ENCODE assay signal across 8 cellular contexts in the genomic region with DNA sequence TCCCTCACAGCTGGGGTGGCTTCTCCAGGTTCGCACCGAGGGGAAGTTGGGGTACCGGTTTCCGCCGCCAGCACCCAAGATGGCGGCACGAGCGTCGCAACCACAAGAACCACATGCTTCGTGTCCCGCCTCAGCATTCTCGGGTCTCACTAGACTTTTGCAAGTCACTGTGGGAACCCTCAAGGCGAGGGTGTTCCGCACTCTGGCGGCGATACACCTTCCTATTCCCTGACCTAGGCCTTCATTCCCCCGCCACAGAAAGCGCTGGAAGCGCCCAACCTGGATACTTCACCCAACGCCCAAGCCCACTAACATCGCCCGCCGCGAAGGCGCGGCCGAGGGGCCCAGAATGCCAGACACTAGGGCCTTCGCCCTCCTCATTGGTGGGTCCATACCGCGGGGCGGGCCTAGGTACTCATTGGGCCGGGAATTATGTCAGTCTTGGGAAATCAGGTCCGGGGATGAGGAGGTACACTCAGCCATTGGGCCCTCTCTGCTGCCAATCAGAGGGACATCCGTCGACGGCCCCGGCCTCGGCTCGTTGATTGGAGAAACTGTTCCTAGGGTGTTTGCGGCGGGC. TPM values are rescaled to one million over a fixed set of nuclear protein-coding genes. Genes with fewer than 3 reads are reported as not detected.
DNase-seq lines count a peak whose midpoint lies in the region; ATAC-seq, FAIRE-seq and TF ChIP-seq lines count a peak whose summit lies in the region.

No MANE protein-coding gene starts in this region.

- 70% methylated on average over 18 of the region's 41 CpGs for WGBS in HepG2 (ENCODE audit: low lambda C conversion rate)

- no peak for TF ChIP-seq RAD21 in HepG2 (CRISPR knock-in tag; IDR thresholded peaks at IDR 0.05)

- TF ChIP-seq CTCF in HepG2 (CRISPR knock-in tag; IDR thresholded peaks at IDR 0.05) = no peak

- peak overlapping the region; percentile 97 for H3K27ac ChIP-seq in HepG2 (ENCODE audit: extremely low read length, insufficient read depth, low read length)

- H3K27me3 ChIP-seq in HepG2 (ENCODE audit: control insufficient read depth in 1 of 2, insufficient read depth in 2 of 2, low read length in 2 of 2) = peaks cover 0 to 2% of the 10 kb centered on the region in 2 experiments; a peak in 3 of 5 replicates

- H3K4me2 ChIP-seq in HepG2 (ENCODE audit: low read depth, low read length) = peak overlapping the region; percentile 69

- TF ChIP-seq EP300 in HepG2 (IDR thresholded peaks at IDR 0.05; ENCODE audit: low read depth in 2 of 2, low read length in 2 of 2) (0 out of 4 replicates have a peak, but pooled peaks of 1 of the 2 experiments have one; percentile 2), HepG2 (CRISPR knock-in tag; IDR thresholded peaks at IDR 0.05; ENCODE audit: borderline replicate concordance) (no peak)

- peaks cover 2 to 23% of the 10 kb centered on the region in 2 experiments for H3K36me3 ChIP-seq in HepG2 (replicated peaks in 1 of 2; ENCODE audit: control insufficient read depth in 1 of 2, insufficient read depth in 2 of 2, low read length in 2 of 2)

- CTCF ChIA-PET in HepG2 (lab: Yijun Ruan, JAX; ENCODE audit: low intra/inter-chr PET ratio, low total read pairs) = no interaction called here

- peak; percentile 95 for FAIRE-seq in HepG2 (lab: Jason Lieb, UNC)

- H4K20me1 ChIP-seq in HepG2 (ENCODE audit: insufficient read depth, low read length) = peaks cover 24% of the 10 kb centered on the region

- peak overlapping the region; percentile 81 to 88 (median 85); a peak in 5 of 6 replicates for H3K4me3 ChIP-seq in HepG2 (replicated peaks in 1 of 3; ENCODE audit: insufficient read depth in 1 of 3, low read depth in 2 of 3, low read length in 3 of 3)

- TF ChIP-seq POLR2A in HepG2 (IDR thresholded peaks at IDR 0.05; ENCODE audit: insufficient read depth in 1 of 2, low read depth in 2 of 2, low read length in 2 of 2) = peak in 1 of 2 experiments; percentile 78; a peak in 2 of 4 replicates

- H2AFZ ChIP-seq in HepG2 (ENCODE audit: low read length) = no peak overlapping the region

- peak overlapping the region; percentile 88 for H3K9ac ChIP-seq in HepG2 (ENCODE audit: insufficient read depth, low read depth, low read length)

- intact Hi-C loops in HepG2 (cut with micrococcal nuclease; ENCODE audit: unreplicated experiment) = loop anchor here (1.0 kb wide), 1 partner anchor 22 kb away; no protein-coding TSS in a partner anchor

- in situ Hi-C loops in HepG2 (cut with HindIII; ENCODE audit: extremely low pct_ligation_motif_present, low pct_unique_long_range_greater_than_20kb) = no loop called here

- POLR2A ChIA-PET in HepG2 (lab: Yijun Ruan, JAX) = interaction anchor here (0.6 to 2.9 kb wide), 38 partner anchors 10 to 845 kb away, joined by 3 to 56 read pairs (median 6); partner anchors contain the start of genes ATP5MC1, CBX1, CDK5RAP3 and COPZ2

- H3K79me2 ChIP-seq in HepG2 (ENCODE audit: insufficient read depth, low read length) = peaks cover 39% of the 10 kb centered on the region

- no peaks in the 10 kb centered on the region for H3K9me3 ChIP-seq in HepG2 (ENCODE audit: low read length)

- BruUV-seq in HepG2 (replicated peaks; lab: Mats Ljungman, UMichigan) = TSS peak; percentile 89

- DNase-seq in CD1c-positive myeloid dendritic cell (ENCODE audit: extremely low spot score) (peak; percentile 99), NCI-H748 treated with DMSO at 0.1 percent for 48 hours (lab: John Stamatoyannopoulos, UW) (peak; percentile 98), dermis blood vessel endothelial cell (peak; percentile 100), HepG2 (ENCODE audit: low spot score) (peak; percentile 99)
- DNase-seq in activated CD4-positive, alpha-beta T cell treated with anti-CD3 and anti-CD28 coated beads, Interleukin-2, amount 50 U/mL, for 4 hours = peak; percentile 97
- DNase-seq in stimulated activated CD4-positive, alpha-beta T cell treated with anti-CD3 and anti-CD28 coated beads, Interleukin-2, amount 100 ng/mL, for 48 hours = peak; percentile 93 to 94

- peak; percentile 85 for ATAC-seq in GM19397 (IDR thresholded peaks at IDR 0.05; ENCODE audit: unreplicated experiment)
- ATAC-seq in HG03565 (IDR thresholded peaks at IDR 0.05; ENCODE audit: unreplicated experiment) = peak; percentile 78
- peak; percentile 91 for ATAC-seq in HepG2

- H3K4me1 ChIP-seq in HepG2 (ENCODE audit: insufficient read depth, low read length) = peaks cover 62% of the 10 kb centered on the region

RNA-seq across cellular contexts. Expression of gene NFE2L1, which starts 0.3 kb away (rescaled TPM):
- total RNA-seq in dermis blood vessel endothelial cell (95.1 and 209 TPM in 2 replicates), HepG2 (2016; rRNA removed; fragmentation: Illumina TruSeq; extraction: Trizol) (53.7 and 67.0 TPM in 2 replicates)
- total RNA-seq in HepG2 (2016; cell fraction: cytosol; rRNA removed; fragmentation: Illumina TruSeq; extraction: Trizol; ENCODE audit: low read depth) = 4.7 and 5.3 TPM in 2 replicates
- 48.3 and 75.7 TPM in 2 replicates for total RNA-seq in HepG2 (2016; cell fraction: insoluble cytoplasmic fraction; rRNA removed; fragmentation: Illumina TruSeq; extraction: Trizol)
- total RNA-seq in HepG2 (2016; cell fraction: membrane; rRNA removed; fragmentation: Illumina TruSeq; extraction: Trizol) = 18.1 and 20.9 TPM in 2 replicates
- 60.7 and 74.8 TPM in 2 replicates for total RNA-seq in HepG2 (2016; cell fraction: nucleus; rRNA removed; fragmentation: Illumina TruSeq; extraction: Trizol)
- 234 and 278 TPM in 2 replicates for polyA plus RNA-seq in HepG2 (2011; rRNA removed)
- polyA plus RNA-seq in HepG2 (2011; cell fraction: cytosol; rRNA removed) = 165 and 176 TPM in 2 replicates
- polyA plus RNA-seq in HepG2 (2011; cell fraction: nucleus; rRNA removed) = 160 and 175 TPM in 2 replicates
- polyA plus RNA-seq in HepG2 (2012) = 180 and 241 TPM in 2 replicates
- polyA plus RNA-seq in HepG2 (2016; cell fraction: cytosol; fragmentation: Illumina TruSeq; extraction: Trizol; ENCODE audit: low read depth) = 4.2 and 4.4 TPM in 2 replicates
- 37.5 and 44.9 TPM in 2 replicates for polyA plus RNA-seq in HepG2 (2016; cell fraction: insoluble cytoplasmic fraction; fragmentation: Illumina TruSeq; extraction: Trizol; ENCODE audit: low read depth)
- 11.3 and 11.8 TPM in 2 replicates for polyA plus RNA-seq in HepG2 (2016; cell fraction: membrane; fragmentation: Illumina TruSeq; extraction: Trizol; ENCODE audit: low read depth)
- polyA plus RNA-seq in HepG2 (2016; cell fraction: nucleus; fragmentation: Illumina TruSeq; extraction: Trizol; ENCODE audit: insufficient read depth, low read depth) = 92.7 and 103 TPM in 2 replicates
- polyA minus RNA-seq in HepG2 (2011; rRNA and poly(A)+ RNA removed; ENCODE audit: low replicate concordance) = 108 and 333 TPM in 2 replicates
- polyA minus RNA-seq in HepG2 (2011; cell fraction: cytosol; rRNA and poly(A)+ RNA removed) = 114 and 124 TPM in 2 replicates
- polyA minus RNA-seq in HepG2 (2011; cell fraction: nucleus; rRNA and poly(A)+ RNA removed) = 57.3 and 65.6 TPM in 2 replicates

RNA-seq across cellular contexts. Expression of gene COPZ2, which starts 10.2 kb away (rescaled TPM):
- total RNA-seq in dermis blood vessel endothelial cell = 3.8 and 6.5 TPM in 2 replicates
- total RNA-seq in HepG2 (2016; rRNA removed; fragmentation: Illumina TruSeq; extraction: Trizol) = 0.74 and 1.5 TPM in 2 replicates
- 0.81 and 1.5 TPM in 2 replicates for total RNA-seq in HepG2 (2016; cell fraction: cytosol; rRNA removed; fragmentation: Illumina TruSeq; extraction: Trizol; ENCODE audit: low read depth)
- total RNA-seq in HepG2 (2016; cell fraction: insoluble cytoplasmic fraction; rRNA removed; fragmentation: Illumina TruSeq; extraction: Trizol) = 0.91 TPM in 1 of 2 replicates, not detected in the other
- total RNA-seq in HepG2 (2016; cell fraction: membrane; rRNA removed; fragmentation: Illumina TruSeq; extraction: Trizol) = 0.96 and 1.8 TPM in 2 replicates
- total RNA-seq in HepG2 (2016; cell fraction: nucleus; rRNA removed; fragmentation: Illumina TruSeq; extraction: Trizol) = 1.4 TPM in 1 of 2 replicates, not detected in the other
- polyA plus RNA-seq in HepG2 (2011; rRNA removed) = 0.48 and 0.61 TPM in 2 replicates
- polyA plus RNA-seq in HepG2 (2011; cell fraction: cytosol; rRNA removed) = 0.48 and 0.96 TPM in 2 replicates
- 0.68 and 0.90 TPM in 2 replicates for polyA plus RNA-seq in HepG2 (2011; cell fraction: nucleus; rRNA removed)
- 0.63 and 1.8 TPM in 2 replicates for polyA plus RNA-seq in HepG2 (2012)
- 2.3 and 2.4 TPM in 2 replicates for polyA plus RNA-seq in HepG2 (2016; cell fraction: cytosol; fragmentation: Illumina TruSeq; extraction: Trizol; ENCODE audit: low read depth)
- polyA plus RNA-seq in HepG2 (2016; cell fraction: insoluble cytoplasmic fraction; fragmentation: Illumina TruSeq; extraction: Trizol; ENCODE audit: low read depth) = 0.87 and 4.9 TPM in 2 replicates
- 1.1 and 2.1 TPM in 2 replicates for polyA plus RNA-seq in HepG2 (2016; cell fraction: membrane; fragmentation: Illumina TruSeq; extraction: Trizol; ENCODE audit: low read depth)
- 2.4 TPM in 1 of 2 replicates, not detected in the other for polyA plus RNA-seq in HepG2 (2016; cell fraction: nucleus; fragmentation: Illumina TruSeq; extraction: Trizol; ENCODE audit: insufficient read depth, low read depth)
- 0.50 and 0.94 TPM in 2 replicates for polyA minus RNA-seq in HepG2 (2011; rRNA and poly(A)+ RNA removed; ENCODE audit: low replicate concordance)
- not detected in 2 replicates for polyA minus RNA-seq in HepG2 (2011; cell fraction: cytosol; rRNA and poly(A)+ RNA removed)
- polyA minus RNA-seq in HepG2 (2011; cell fraction: nucleus; rRNA and poly(A)+ RNA removed) = 0.77 TPM in 1 of 2 replicates, not detected in the other

RNA-seq across cellular contexts. Expression of gene CBX1, which starts 53.4 kb away (rescaled TPM):
- total RNA-seq in dermis blood vessel endothelial cell (65.7 and 81.3 TPM in 2 replicates), HepG2 (2016; rRNA removed; fragmentation: Illumina TruSeq; extraction: Trizol) (108 and 143 TPM in 2 replicates)
- total RNA-seq in HepG2 (2016; cell fraction: cytosol; rRNA removed; fragmentation: Illumina TruSeq; extraction: Trizol; ENCODE audit: low read depth) = 16.2 and 17.8 TPM in 2 replicates
- total RNA-seq in HepG2 (2016; cell fraction: insoluble cytoplasmic fraction; rRNA removed; fragmentation: Illumina TruSeq; extraction: Trizol) = 108 and 140 TPM in 2 replicates
- total RNA-seq in HepG2 (2016; cell fraction: membrane; rRNA removed; fragmentation: Illumina TruSeq; extraction: Trizol) = 67.2 and 72.5 TPM in 2 replicates
- total RNA-seq in HepG2 (2016; cell fraction: nucleus; rRNA removed; fragmentation: Illumina TruSeq; extraction: Trizol) = 42.1 and 47.3 TPM in 2 replicates
- 14.1 and 17.8 TPM in 2 replicates for polyA plus RNA-seq in HepG2 (2011; rRNA removed)
- 10.3 and 14.7 TPM in 2 replicates for polyA plus RNA-seq in HepG2 (2011; cell fraction: cytosol; rRNA removed)
- 6.8 and 9.2 TPM in 2 replicates for polyA plus RNA-seq in HepG2 (2011; cell fraction: nucleus; rRNA removed)
- 50.0 and 59.7 TPM in 2 replicates for polyA plus RNA-seq in HepG2 (2012)
- 17.9 and 19.4 TPM in 2 replicates for polyA plus RNA-seq in HepG2 (2016; cell fraction: cytosol; fragmentation: Illumina TruSeq; extraction: Trizol; ENCODE audit: low read depth)
- polyA plus RNA-seq in HepG2 (2016; cell fraction: insoluble cytoplasmic fraction; fragmentation: Illumina TruSeq; extraction: Trizol; ENCODE audit: low read depth) = 155 TPM in 2 replicates
- polyA plus RNA-seq in HepG2 (2016; cell fraction: membrane; fragmentation: Illumina TruSeq; extraction: Trizol; ENCODE audit: low read depth) = 52.8 TPM in 2 replicates
- 70.7 and 71.8 TPM in 2 replicates for polyA plus RNA-seq in HepG2 (2016; cell fraction: nucleus; fragmentation: Illumina TruSeq; extraction: Trizol; ENCODE audit: insufficient read depth, low read depth)
- 6.5 and 6.7 TPM in 2 replicates for polyA minus RNA-seq in HepG2 (2011; rRNA and poly(A)+ RNA removed; ENCODE audit: low replicate concordance)
- polyA minus RNA-seq in HepG2 (2011; cell fraction: cytosol; rRNA and poly(A)+ RNA removed) = 12.5 and 14.1 TPM in 2 replicates
- 9.0 and 9.3 TPM in 2 replicates for polyA minus RNA-seq in HepG2 (2011; cell fraction: nucleus; rRNA and poly(A)+ RNA removed)

RNA-seq across cellular contexts. Expression of gene SNX11, which starts 59.7 kb away (rescaled TPM):
- total RNA-seq in dermis blood vessel endothelial cell = 14.0 and 15.9 TPM in 2 replicates
- total RNA-seq in HepG2 (2016; rRNA removed; fragmentation: Illumina TruSeq; extraction: Trizol) = 14.0 and 15.9 TPM in 2 replicates
- total RNA-seq in HepG2 (2016; cell fraction: cytosol; rRNA removed; fragmentation: Illumina TruSeq; extraction: Trizol; ENCODE audit: low read depth) = 6.2 and 6.3 TPM in 2 replicates
- total RNA-seq in HepG2 (2016; cell fraction: insoluble cytoplasmic fraction; rRNA removed; fragmentation: Illumina TruSeq; extraction: Trizol) = 13.8 and 15.9 TPM in 2 replicates
- total RNA-seq in HepG2 (2016; cell fraction: membrane; rRNA removed; fragmentation: Illumina TruSeq; extraction: Trizol) = 14.3 and 16.5 TPM in 2 replicates
- total RNA-seq in HepG2 (2016; cell fraction: nucleus; rRNA removed; fragmentation: Illumina TruSeq; extraction: Trizol) = 11.5 and 12.4 TPM in 2 replicates
- 12.9 and 14.0 TPM in 2 replicates for polyA plus RNA-seq in HepG2 (2011; rRNA removed)
- 11.7 and 14.4 TPM in 2 replicates for polyA plus RNA-seq in HepG2 (2011; cell fraction: cytosol; rRNA removed)
- 10.4 and 12.3 TPM in 2 replicates for polyA plus RNA-seq in HepG2 (2011; cell fraction: nucleus; rRNA removed)
- polyA plus RNA-seq in HepG2 (2012) = 9.6 and 9.7 TPM in 2 replicates
- polyA plus RNA-seq in HepG2 (2016; cell fraction: cytosol; fragmentation: Illumina TruSeq; extraction: Trizol; ENCODE audit: low read depth) = 4.2 TPM in 2 replicates
- polyA plus RNA-seq in HepG2 (2016; cell fraction: insoluble cytoplasmic fraction; fragmentation: Illumina TruSeq; extraction: Trizol; ENCODE audit: low read depth) = 17.1 and 18.0 TPM in 2 replicates
- 11.9 and 13.2 TPM in 2 replicates for polyA plus RNA-seq in HepG2 (2016; cell fraction: membrane; fragmentation: Illumina TruSeq; extraction: Trizol; ENCODE audit: low read depth)
- polyA plus RNA-seq in HepG2 (2016; cell fraction: nucleus; fragmentation: Illumina TruSeq; extraction: Trizol; ENCODE audit: insufficient read depth, low read depth) = 19.4 and 22.2 TPM in 2 replicates
- 14.4 and 17.8 TPM in 2 replicates for polyA minus RNA-seq in HepG2 (2011; rRNA and poly(A)+ RNA removed; ENCODE audit: low replicate concordance)
- polyA minus RNA-seq in HepG2 (2011; cell fraction: cytosol; rRNA and poly(A)+ RNA removed) = 6.2 and 7.3 TPM in 2 replicates
- polyA minus RNA-seq in HepG2 (2011; cell fraction: nucleus; rRNA and poly(A)+ RNA removed) = 11.1 and 12.1 TPM in 2 replicates

Comparison
In these comparisons a context has a peak if more than half of its experiments do, and no peak if none do; other contexts are left out.
1. Peak in every context shown above with its lines: DNase-seq, ATAC-seq, H3K4me3 ChIP-seq and H3K27ac ChIP-seq.